Comparison of ENCODE assay signal across 13 cellular contexts in genomic region chr19:3171894-3172679, GRCh38. TPM values are rescaled to one million over a fixed set of nuclear protein-coding genes. Genes with fewer than 3 reads are reported as not detected.
DNase-seq lines count a peak whose midpoint lies in the region; ATAC-seq and TF ChIP-seq lines count a peak whose summit lies in the region.
"Had no signal": no experiment of that assay in that cellular context is flagged by ENCODE, and none has a peak within 500 bp of the region (broad histone marks: within the 10 kb centered on the region; RNA-seq: fewer than 3 reads in every experiment).

No MANE protein-coding gene starts in this region.

- H3K27ac Mint-ChIP-seq in CD8-positive, alpha-beta memory T cell: peak overlapping the region in 7 of 8 donors; percentile 17 to 79 (median 57)
- peak overlapping the region; percentile 20 for H3K27ac Mint-ChIP-seq in dendritic cell treated with granulocyte-macrophage colony-stimulating factor and Interleukin-4, amounts not matched to agents 40 ng/mL and 50 ng/mL, for 4 days

- peaks cover 0 to 2% (median 0%) of the 10 kb centered on the region in 3 donors for H3K36me3 Mint-ChIP-seq in CD8-positive, alpha-beta memory T cell
- peaks cover 7% of the 10 kb centered on the region for H3K36me3 Mint-ChIP-seq in dendritic cell treated with granulocyte-macrophage colony-stimulating factor and Interleukin-4, amounts not matched to agents 40 ng/mL and 50 ng/mL, for 4 days (ENCODE audit: low read depth)

- no peaks in the 10 kb centered on the region for H4K20me1 ChIP-seq in HCT116 (ENCODE audit: insufficient read depth)

- peaks cover 13% of the 10 kb centered on the region for H3K4me1 ChIP-seq in CD8-positive, alpha-beta memory T cell (ENCODE audit: insufficient read depth, low read length)
- H3K4me1 ChIP-seq in HCT116 (ENCODE audit: control insufficient read depth in 1 of 2, insufficient read depth in 2 of 2, low read length in 2 of 2): peaks cover 17 to 27% of the 10 kb centered on the region in 2 experiments
- peaks cover 33 to 54% of the 10 kb centered on the region in 2 experiments for H3K4me1 ChIP-seq in neutrophil (ENCODE audit: control insufficient read depth in 1 of 2, insufficient read depth in 1 of 2, low read depth in 1 of 2, low read length in 1 of 2)
- no peaks in the 10 kb centered on the region for H3K4me1 ChIP-seq in SJCRH30
- H3K4me1 ChIP-seq: right atrium auricular region had no signal

- RAD21 ChIA-PET in HCT116 (lab: Charles Lee; ENCODE audit: low non-redundant PET in 1 of 2, low total read pairs in 2 of 2, uncharacterized antibody in 2 of 2, unreplicated experiment in 2 of 2): no interaction called here

- BruUV-seq in HCT116 (replicated peaks; lab: Mats Ljungman, UMichigan): no TSS peak

- no peaks in the 10 kb centered on the region for H3K27me3 ChIP-seq in CD8-positive, alpha-beta memory T cell (ENCODE audit: insufficient read depth, low read length, poor library complexity, severe bottlenecking)
- no peaks in the 10 kb centered on the region for H3K27me3 ChIP-seq in HCT116 (ENCODE audit: insufficient read depth, low read length)
- H3K27me3 ChIP-seq in neutrophil: no peaks in the 10 kb centered on the region
- no peaks in the 10 kb centered on the region for H3K27me3 ChIP-seq in SJCRH30
- H3K27me3 ChIP-seq: right atrium auricular region had no signal

- H3K9me3 ChIP-seq in CD8-positive, alpha-beta memory T cell (ENCODE audit: low read length): no peaks in the 10 kb centered on the region
- H3K9me3 ChIP-seq in HCT116 (ENCODE audit: control insufficient read depth in 1 of 2, insufficient read depth in 1 of 2, low read depth in 1 of 2, low read length in 2 of 2) (no peaks in the 10 kb centered on the region), neutrophil (no peaks in the 10 kb centered on the region), SJCRH30 (replicated peaks) (no peaks in the 10 kb centered on the region)
- H3K9me3 ChIP-seq: right atrium auricular region had no signal

- H3K4me2 ChIP-seq in HCT116 (ENCODE audit: low read length): peak overlapping the region; percentile 36; the same call in 1 of the 2 replicates

- H3K4me1 Mint-ChIP-seq in CD8-positive, alpha-beta memory T cell: peaks cover 15 to 19% (median 15%) of the 10 kb centered on the region in 3 donors
- peaks cover 57% of the 10 kb centered on the region for H3K4me1 Mint-ChIP-seq in dendritic cell treated with granulocyte-macrophage colony-stimulating factor and Interleukin-4, amounts not matched to agents 40 ng/mL and 50 ng/mL, for 4 days (ENCODE audit: low read depth)

- intact Hi-C loops in HCT116 (cut with micrococcal nuclease): no loop called here
- intact Hi-C loops in dendritic cell treated with granulocyte-macrophage colony-stimulating factor and Interleukin-4, amounts not matched to agents 40 ng/mL and 50 ng/mL, for 4 days (cut with micrococcal nuclease): no loop called here

- H3K9me2 ChIP-seq in HCT116 (ENCODE audit: insufficient read depth): no peaks in the 10 kb centered on the region

- POLR2A ChIA-PET in CD8-positive, alpha-beta memory T cell (lab: Charles Lee): no interaction called here
- POLR2A ChIA-PET in HCT116 (lab: Charles Lee): no interaction called here

- no peaks in the 10 kb centered on the region for H3K79me2 ChIP-seq in HCT116 (ENCODE audit: insufficient read depth, low read length)

- peaks cover 0 to 2% (median 0%) of the 10 kb centered on the region in 5 donors for H3K9me3 Mint-ChIP-seq in CD8-positive, alpha-beta memory T cell
- H3K9me3 Mint-ChIP-seq in dendritic cell treated with granulocyte-macrophage colony-stimulating factor and Interleukin-4, amounts not matched to agents 40 ng/mL and 50 ng/mL, for 4 days: no peaks in the 10 kb centered on the region

- CTCF ChIA-PET in CD8-positive, alpha-beta memory T cell (lab: Charles Lee): interaction anchor here (1.0 kb wide), 2 partner anchors 9 to 68 kb away, joined by 3 to 4 read pairs; no protein-coding TSS in a partner anchor
- CTCF ChIA-PET in HCT116 (lab: Charles Lee): interaction anchor here (1.5 kb wide), 1 partner anchor 43 kb away, joined by 5 read pairs; no protein-coding TSS in a partner anchor

- no peak overlapping the region for H3K4me3 ChIP-seq in CD8-positive, alpha-beta memory T cell (ENCODE audit: low read length)
- no peak overlapping the region for H3K4me3 ChIP-seq in HCT116 (replicated peaks in 1 of 2; ENCODE audit: low read depth in 1 of 2, low read length in 2 of 2)
- H3K4me3 ChIP-seq in neutrophil (ENCODE audit: low read depth in 1 of 2, low read length in 1 of 2): no peak overlapping the region
- no peak overlapping the region for H3K4me3 ChIP-seq in SJCRH30
- H3K4me3 ChIP-seq: right atrium auricular region had no signal

- H3K27ac ChIP-seq in CD8-positive, alpha-beta memory T cell (ENCODE audit: low read depth, low read length): no peak overlapping the region
- H3K27ac ChIP-seq in HCT116 (ENCODE audit: low read depth, low read length) (no peak overlapping the region), neutrophil (peak overlapping the region; percentile 59), SJCRH30 (no peak overlapping the region)
- H3K27ac ChIP-seq: right atrium auricular region had no signal

- no peaks in the 10 kb centered on the region for H3K36me3 ChIP-seq in CD8-positive, alpha-beta memory T cell (ENCODE audit: insufficient read depth, low read length)
- H3K36me3 ChIP-seq in HCT116 (ENCODE audit: control insufficient read depth in 1 of 2, insufficient read depth in 2 of 2, low read length in 2 of 2) (no peaks in the 10 kb centered on the region), neutrophil (no peaks in the 10 kb centered on the region), SJCRH30 (no peaks in the 10 kb centered on the region)
- H3K36me3 ChIP-seq: right atrium auricular region had no signal

- ATAC-seq in HCT116: peak; percentile 26; the same call in 1 of the 2 replicates

- TF ChIP-seq POLR2A in HCT116 (IDR thresholded peaks at IDR 0.05; ENCODE audit: borderline replicate concordance, extremely low read depth, insufficient read depth, insufficient read length): no peak

- H3K4me3 Mint-ChIP-seq in CD8-positive, alpha-beta memory T cell: no peak overlapping the region
- no peak overlapping the region for H3K4me3 Mint-ChIP-seq in dendritic cell treated with granulocyte-macrophage colony-stimulating factor and Interleukin-4, amounts not matched to agents 40 ng/mL and 50 ng/mL, for 4 days

- TF ChIP-seq CTCF in HCT116 (IDR thresholded peaks at IDR 0.05 in 2 of 3, conservative IDR thresholded peaks at IDR 0.05 in 1 of 3; ENCODE audit: borderline replicate concordance in 1 of 3, insufficient read depth in 1 of 3, low read depth in 2 of 3, low read length in 2 of 3): no peak
- TF ChIP-seq CTCF in neutrophil (IDR thresholded peaks at IDR 0.05): no peak

- H3K27me3 Mint-ChIP-seq in CD8-positive, alpha-beta memory T cell: no peaks in the 10 kb centered on the region
- no peaks in the 10 kb centered on the region for H3K27me3 Mint-ChIP-seq in dendritic cell treated with granulocyte-macrophage colony-stimulating factor and Interleukin-4, amounts not matched to agents 40 ng/mL and 50 ng/mL, for 4 days

- H2AFZ ChIP-seq in HCT116 (ENCODE audit: low read depth, low read length, poor library complexity, severe bottlenecking): no peak overlapping the region

- DNase-seq in CD8-positive, alpha-beta memory T cell: no peak
- DNase-seq in HCT116 (ENCODE audit: low read depth, low spot score): no peak
- no peak for DNase-seq in SJCRH30
- no peak for DNase-seq in superior temporal gyrus (ENCODE audit: extremely low spot score)
- DNase-seq in NK-92 (lab: John Stamatoyannopoulos, UW; ENCODE audit: unreplicated experiment): no peak
- DNase-seq: activated CD8-positive, alpha-beta memory T cell treated with anti-CD3 and anti-CD28 coated beads for 24 hours; COR-L47; midbrain; NCI-H2227 treated with DMSO at 0.1 percent for 48 hours had no signal

- H3K9ac ChIP-seq in HCT116 (ENCODE audit: low read length): no peak overlapping the region

- no peak for TF ChIP-seq RAD21 in HCT116 (IDR thresholded peaks at IDR 0.05; ENCODE audit: low read depth)

TF ChIP-seq in HCT116, 20 proteins besides CTCF, POLR2A, EP300 and RAD21 (continues in another document):
- no peak for TF ChIP-seq SIN3A (IDR thresholded peaks at IDR 0.05; ENCODE audit: low read depth)
- TF ChIP-seq, protein P1, sequence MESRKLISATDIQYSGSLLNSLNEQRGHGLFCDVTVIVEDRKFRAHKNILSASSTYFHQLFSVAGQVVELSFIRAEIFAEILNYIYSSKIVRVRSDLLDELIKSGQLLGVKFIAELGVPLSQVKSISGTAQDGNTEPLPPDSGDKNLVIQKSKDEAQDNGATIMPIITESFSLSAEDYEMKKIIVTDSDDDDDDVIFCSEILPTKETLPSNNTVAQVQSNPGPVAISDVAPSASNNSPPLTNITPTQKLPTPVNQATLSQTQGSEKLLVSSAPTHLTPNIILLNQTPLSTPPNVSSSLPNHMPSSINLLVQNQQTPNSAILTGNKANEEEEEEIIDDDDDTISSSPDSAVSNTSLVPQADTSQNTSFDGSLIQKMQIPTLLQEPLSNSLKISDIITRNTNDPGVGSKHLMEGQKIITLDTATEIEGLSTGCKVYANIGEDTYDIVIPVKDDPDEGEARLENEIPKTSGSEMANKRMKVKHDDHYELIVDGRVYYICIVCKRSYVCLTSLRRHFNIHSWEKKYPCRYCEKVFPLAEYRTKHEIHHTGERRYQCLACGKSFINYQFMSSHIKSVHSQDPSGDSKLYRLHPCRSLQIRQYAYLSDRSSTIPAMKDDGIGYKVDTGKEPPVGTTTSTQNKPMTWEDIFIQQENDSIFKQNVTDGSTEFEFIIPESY (IDR thresholded peaks at IDR 0.05; ENCODE audit: extremely low read depth, insufficient replicate concordance, low read length): no peak
- no peak for TF ChIP-seq FOSL1 (IDR thresholded peaks at IDR 0.05; ENCODE audit: low read depth)

RNA-seq across cellular contexts. Expression of gene S1PR4, which starts 6.5 kb away (rescaled TPM):
- 10 to 100 TPM; 64.3 to 68.9 TPM for total RNA-seq in CD8-positive, alpha-beta memory T cell
- polyA plus RNA-seq in CD8-positive, alpha-beta memory T cell: 494 TPM
- 0.71 TPM for total RNA-seq in HCT116 (2021; ENCODE audit: unreplicated experiment)
- polyA plus RNA-seq in HCT116 (2012): 0.22 and 0.31 TPM in 2 replicates
- not detected in 2 replicates for total RNA-seq in SJCRH30 (2014; rRNA removed; shearing (Covaris generic))
- total RNA-seq: LHCN-M2 had no signal

RNA-seq across cellular contexts. Expression of gene NCLN, which starts 13.6 kb away (rescaled TPM):
- total RNA-seq in CD8-positive, alpha-beta memory T cell: 10 to 100 TPM; 94.7 to 96.0 TPM
- polyA plus RNA-seq in CD8-positive, alpha-beta memory T cell: 47.4 TPM
- total RNA-seq in HCT116 (2021; ENCODE audit: unreplicated experiment): 119 TPM
- 91.3 and 94.7 TPM in 2 replicates for polyA plus RNA-seq in HCT116 (2012)
- 39.8 and 41.8 TPM in 2 replicates for total RNA-seq in SJCRH30 (2014; rRNA removed; shearing (Covaris generic))

RNA-seq across cellular contexts. Expression of gene GNA15, which starts 36.3 kb away (rescaled TPM):
- total RNA-seq in CD8-positive, alpha-beta memory T cell: 1 to 10 TPM; 2.6 to 3.9 TPM
- polyA plus RNA-seq in CD8-positive, alpha-beta memory T cell: 0.59 TPM
- total RNA-seq in HCT116 (2021; ENCODE audit: unreplicated experiment): 1.5 TPM
- 0.86 and 1.2 TPM in 2 replicates for polyA plus RNA-seq in HCT116 (2012)
- 0.13 and 0.59 TPM in 2 replicates for total RNA-seq in SJCRH30 (2014; rRNA removed; shearing (Covaris generic))

RNA-seq across cellular contexts. Expression of gene CELF5, which starts 52.4 kb away (rescaled TPM):
- total RNA-seq in CD8-positive, alpha-beta memory T cell: under 1 TPM; 0.11 to 0.24 TPM
- not detected for polyA plus RNA-seq in CD8-positive, alpha-beta memory T cell
- 2.5 TPM for total RNA-seq in HCT116 (2021; ENCODE audit: unreplicated experiment)
- 1.0 and 1.6 TPM in 2 replicates for polyA plus RNA-seq in HCT116 (2012)
- not detected in 2 replicates for total RNA-seq in SJCRH30 (2014; rRNA removed; shearing (Covaris generic))
- total RNA-seq: LHCN-M2 had no signal

Comparison
In these comparisons a context has a peak if more than half of its experiments do, and no peak if none do; other contexts are left out.
1. RNA of gene S1PR4, which starts 6.5 kb away (total RNA-seq): 64.3 to 68.9 TPM in CD8-positive, alpha-beta memory T cell; 0.71 TPM in HCT116 (single experiment) and not detected in SJCRH30; every median in the first group is over 10 times any median in the second.